ENCODE assay signal across 1 cellular context in the genomic region with DNA sequence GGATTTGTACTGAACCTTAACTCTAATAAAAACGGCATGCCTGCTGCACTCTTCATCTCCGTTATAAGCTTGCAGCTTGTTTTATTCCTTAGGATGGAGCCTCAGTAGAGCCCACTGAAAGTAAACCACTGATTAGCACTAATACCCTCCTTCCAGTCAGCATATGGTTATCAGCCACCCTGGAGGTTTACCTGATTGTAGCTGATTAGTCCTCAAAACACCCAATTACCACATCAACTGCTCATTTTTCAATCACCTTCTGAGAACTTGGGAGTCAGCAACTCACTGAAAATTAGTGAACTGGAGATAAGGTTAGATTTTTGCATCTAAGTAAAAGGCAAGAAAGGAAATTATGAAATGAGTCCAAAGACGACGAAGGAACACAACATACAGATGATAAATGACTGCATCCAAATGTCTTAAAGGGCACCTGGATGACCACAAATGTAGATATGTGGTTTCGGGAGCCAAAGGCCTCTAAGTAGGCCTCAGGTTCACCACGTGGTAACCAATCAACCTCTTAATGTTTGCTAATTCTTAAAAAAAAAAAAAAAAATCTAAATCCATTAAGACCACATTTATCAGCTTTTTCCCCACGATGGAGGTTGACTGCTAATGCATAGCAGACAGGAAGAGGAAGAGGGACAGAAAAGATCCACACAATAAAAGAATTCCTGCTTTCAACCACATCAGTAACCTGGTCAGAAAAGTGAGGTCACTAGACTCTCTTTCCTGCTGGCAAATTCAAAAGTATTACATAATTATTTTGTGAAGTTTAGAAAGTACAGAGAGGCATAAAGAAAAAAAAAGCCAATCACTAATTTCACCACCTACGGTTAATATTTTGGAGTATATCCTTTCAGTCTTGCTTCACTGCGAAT.
TF ChIP-seq lines count a peak whose summit lies in the region.

No MANE protein-coding gene starts in this region.

TF ChIP-seq in K562, 482 proteins besides CTCF, POLR2A, EP300 and RAD21 (continues in another document):
- TF ChIP-seq EZH2 (IDR thresholded peaks at IDR 0.05; ENCODE audit: borderline replicate concordance, low read depth, low read length) (no peak), ZNF232 (CRISPR knock-in tag; IDR thresholded peaks at IDR 0.05) (no peak), CREM (IDR thresholded peaks at IDR 0.05; ENCODE audit: low read depth) (no peak), LEF1 (IDR thresholded peaks at IDR 0.05) (no peak), ZNF121 (CRISPR knock-in tag; conservative IDR thresholded peaks at IDR 0.05) (no peak), ZNF24 (IDR thresholded peaks at IDR 0.05) (no peak), PHB (CRISPR knock-in tag; IDR thresholded peaks at IDR 0.05) (no peak), SIN3A (IDR thresholded peaks at IDR 0.05; ENCODE audit: borderline replicate concordance in 2 of 2, control insufficient read depth in 1 of 2, low read depth in 2 of 2, low read length in 2 of 2) (no peak), KDM1A (IDR thresholded peaks at IDR 0.05) (peak in 1 of 2 experiments; percentile 6; a peak in 1 of 4 replicates), RCOR1 (IDR thresholded peaks at IDR 0.05; ENCODE audit: borderline replicate concordance in 1 of 2, low read depth in 2 of 2, low read length in 2 of 2) (0 out of 4 replicates have a peak, but pooled peaks of 1 of the 2 experiments have one; percentile 36), GATAD2B (IDR thresholded peaks at IDR 0.05; ENCODE audit: borderline replicate concordance) (no peak), TEAD4 (IDR thresholded peaks at IDR 0.05; ENCODE audit: low read length) (peak; percentile 74; the same call in 1 of the 2 replicates), TEAD4 (CRISPR knock-in tag; IDR thresholded peaks at IDR 0.05; ENCODE audit: borderline replicate concordance) (no peak), ZFP1 (CRISPR knock-in tag; IDR thresholded peaks at IDR 0.05) (no peak), STAT5A (IDR thresholded peaks at IDR 0.05; ENCODE audit: borderline replicate concordance, low read length) (0 out of 2 replicates have a peak, but pooled peaks have one; percentile 23), CBFA2T3 (IDR thresholded peaks at IDR 0.05) (peak; percentile 77), DIDO1 (tag; IDR thresholded peaks at IDR 0.05; ENCODE audit: low read depth) (no peak), ZFX (CRISPR knock-in tag; IDR thresholded peaks at IDR 0.05) (no peak), TCF3 (CRISPR knock-in tag; IDR thresholded peaks at IDR 0.05) (peak; percentile 63; the same call in 1 of the 2 replicates), ZNF41 (CRISPR knock-in tag; conservative IDR thresholded peaks at IDR 0.05) (no peak), CREBBP (IDR thresholded peaks at IDR 0.05; ENCODE audit: low read depth, low read length) (no peak), NCOA1 (IDR thresholded peaks at IDR 0.05; ENCODE audit: low read depth) (no peak), KLF16 (IDR thresholded peaks at IDR 0.05) (peak; percentile 61), CHD4 (IDR thresholded peaks at IDR 0.05; ENCODE audit: insufficient read depth, insufficient replicate concordance, low read depth, low read length, poor library complexity, severe bottlenecking) (no peak), ARID1B (IDR thresholded peaks at IDR 0.05) (peak; percentile 69)
- TF ChIP-seq, protein P1, sequence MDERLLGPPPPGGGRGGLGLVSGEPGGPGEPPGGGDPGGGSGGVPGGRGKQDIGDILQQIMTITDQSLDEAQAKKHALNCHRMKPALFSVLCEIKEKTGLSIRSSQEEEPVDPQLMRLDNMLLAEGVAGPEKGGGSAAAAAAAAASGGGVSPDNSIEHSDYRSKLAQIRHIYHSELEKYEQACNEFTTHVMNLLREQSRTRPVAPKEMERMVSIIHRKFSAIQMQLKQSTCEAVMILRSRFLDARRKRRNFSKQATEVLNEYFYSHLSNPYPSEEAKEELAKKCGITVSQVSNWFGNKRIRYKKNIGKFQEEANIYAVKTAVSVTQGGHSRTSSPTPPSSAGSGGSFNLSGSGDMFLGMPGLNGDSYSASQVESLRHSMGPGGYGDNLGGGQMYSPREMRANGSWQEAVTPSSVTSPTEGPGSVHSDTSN (CRISPR knock-in tag; IDR thresholded peaks at IDR 0.05; ENCODE audit: low read depth), result no peak
- TF ChIP-seq, protein P1 (tag; conservative IDR thresholded peaks at IDR 0.05; ENCODE audit: low read depth), result peak; percentile 46; the same call in 1 of the 2 replicates
- TF ChIP-seq, protein P2, sequence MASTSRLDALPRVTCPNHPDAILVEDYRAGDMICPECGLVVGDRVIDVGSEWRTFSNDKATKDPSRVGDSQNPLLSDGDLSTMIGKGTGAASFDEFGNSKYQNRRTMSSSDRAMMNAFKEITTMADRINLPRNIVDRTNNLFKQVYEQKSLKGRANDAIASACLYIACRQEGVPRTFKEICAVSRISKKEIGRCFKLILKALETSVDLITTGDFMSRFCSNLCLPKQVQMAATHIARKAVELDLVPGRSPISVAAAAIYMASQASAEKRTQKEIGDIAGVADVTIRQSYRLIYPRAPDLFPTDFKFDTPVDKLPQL (IDR thresholded peaks at IDR 0.05; ENCODE audit: extremely low read depth, insufficient read length), result no peak
- TF ChIP-seq, protein P3, sequence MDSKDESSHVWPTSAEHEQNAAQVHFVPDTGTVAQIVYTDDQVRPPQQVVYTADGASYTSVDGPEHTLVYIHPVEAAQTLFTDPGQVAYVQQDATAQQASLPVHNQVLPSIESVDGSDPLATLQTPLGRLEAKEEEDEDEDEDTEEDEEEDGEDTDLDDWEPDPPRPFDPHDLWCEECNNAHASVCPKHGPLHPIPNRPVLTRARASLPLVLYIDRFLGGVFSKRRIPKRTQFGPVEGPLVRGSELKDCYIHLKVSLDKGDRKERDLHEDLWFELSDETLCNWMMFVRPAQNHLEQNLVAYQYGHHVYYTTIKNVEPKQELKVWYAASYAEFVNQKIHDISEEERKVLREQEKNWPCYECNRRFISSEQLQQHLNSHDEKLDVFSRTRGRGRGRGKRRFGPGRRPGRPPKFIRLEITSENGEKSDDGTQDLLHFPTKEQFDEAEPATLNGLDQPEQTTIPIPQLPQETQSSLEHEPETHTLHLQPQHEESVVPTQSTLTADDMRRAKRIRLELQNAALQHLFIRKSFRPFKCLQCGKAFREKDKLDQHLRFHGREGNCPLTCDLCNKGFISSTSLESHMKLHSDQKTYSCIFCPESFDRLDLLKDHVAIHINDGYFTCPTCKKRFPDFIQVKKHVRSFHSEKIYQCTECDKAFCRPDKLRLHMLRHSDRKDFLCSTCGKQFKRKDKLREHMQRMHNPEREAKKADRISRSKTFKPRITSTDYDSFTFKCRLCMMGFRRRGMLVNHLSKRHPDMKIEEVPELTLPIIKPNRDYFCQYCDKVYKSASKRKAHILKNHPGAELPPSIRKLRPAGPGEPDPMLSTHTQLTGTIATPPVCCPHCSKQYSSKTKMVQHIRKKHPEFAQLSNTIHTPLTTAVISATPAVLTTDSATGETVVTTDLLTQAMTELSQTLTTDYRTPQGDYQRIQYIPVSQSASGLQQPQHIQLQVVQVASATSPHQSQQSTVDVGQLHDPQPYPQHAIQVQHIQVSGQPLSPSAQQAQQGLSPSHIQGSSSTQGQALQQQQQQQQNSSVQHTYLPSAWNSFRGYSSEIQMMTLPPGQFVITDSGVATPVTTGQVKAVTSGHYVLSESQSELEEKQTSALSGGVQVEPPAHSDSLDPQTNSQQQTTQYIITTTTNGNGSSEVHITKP (IDR thresholded peaks at IDR 0.05; ENCODE audit: partially characterized antibody), result no peak
- TF ChIP-seq, protein P4, sequence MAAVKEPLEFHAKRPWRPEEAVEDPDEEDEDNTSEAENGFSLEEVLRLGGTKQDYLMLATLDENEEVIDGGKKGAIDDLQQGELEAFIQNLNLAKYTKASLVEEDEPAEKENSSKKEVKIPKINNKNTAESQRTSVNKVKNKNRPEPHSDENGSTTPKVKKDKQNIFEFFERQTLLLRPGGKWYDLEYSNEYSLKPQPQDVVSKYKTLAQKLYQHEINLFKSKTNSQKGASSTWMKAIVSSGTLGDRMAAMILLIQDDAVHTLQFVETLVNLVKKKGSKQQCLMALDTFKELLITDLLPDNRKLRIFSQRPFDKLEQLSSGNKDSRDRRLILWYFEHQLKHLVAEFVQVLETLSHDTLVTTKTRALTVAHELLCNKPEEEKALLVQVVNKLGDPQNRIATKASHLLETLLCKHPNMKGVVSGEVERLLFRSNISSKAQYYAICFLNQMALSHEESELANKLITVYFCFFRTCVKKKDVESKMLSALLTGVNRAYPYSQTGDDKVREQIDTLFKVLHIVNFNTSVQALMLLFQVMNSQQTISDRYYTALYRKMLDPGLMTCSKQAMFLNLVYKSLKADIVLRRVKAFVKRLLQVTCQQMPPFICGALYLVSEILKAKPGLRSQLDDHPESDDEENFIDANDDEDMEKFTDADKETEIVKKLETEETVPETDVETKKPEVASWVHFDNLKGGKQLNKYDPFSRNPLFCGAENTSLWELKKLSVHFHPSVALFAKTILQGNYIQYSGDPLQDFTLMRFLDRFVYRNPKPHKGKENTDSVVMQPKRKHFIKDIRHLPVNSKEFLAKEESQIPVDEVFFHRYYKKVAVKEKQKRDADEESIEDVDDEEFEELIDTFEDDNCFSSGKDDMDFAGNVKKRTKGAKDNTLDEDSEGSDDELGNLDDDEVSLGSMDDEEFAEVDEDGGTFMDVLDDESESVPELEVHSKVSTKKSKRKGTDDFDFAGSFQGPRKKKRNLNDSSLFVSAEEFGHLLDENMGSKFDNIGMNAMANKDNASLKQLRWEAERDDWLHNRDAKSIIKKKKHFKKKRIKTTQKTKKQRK (IDR thresholded peaks at IDR 0.05; ENCODE audit: borderline replicate concordance, low read depth, low read length), result no peak
- TF ChIP-seq, protein P5, sequence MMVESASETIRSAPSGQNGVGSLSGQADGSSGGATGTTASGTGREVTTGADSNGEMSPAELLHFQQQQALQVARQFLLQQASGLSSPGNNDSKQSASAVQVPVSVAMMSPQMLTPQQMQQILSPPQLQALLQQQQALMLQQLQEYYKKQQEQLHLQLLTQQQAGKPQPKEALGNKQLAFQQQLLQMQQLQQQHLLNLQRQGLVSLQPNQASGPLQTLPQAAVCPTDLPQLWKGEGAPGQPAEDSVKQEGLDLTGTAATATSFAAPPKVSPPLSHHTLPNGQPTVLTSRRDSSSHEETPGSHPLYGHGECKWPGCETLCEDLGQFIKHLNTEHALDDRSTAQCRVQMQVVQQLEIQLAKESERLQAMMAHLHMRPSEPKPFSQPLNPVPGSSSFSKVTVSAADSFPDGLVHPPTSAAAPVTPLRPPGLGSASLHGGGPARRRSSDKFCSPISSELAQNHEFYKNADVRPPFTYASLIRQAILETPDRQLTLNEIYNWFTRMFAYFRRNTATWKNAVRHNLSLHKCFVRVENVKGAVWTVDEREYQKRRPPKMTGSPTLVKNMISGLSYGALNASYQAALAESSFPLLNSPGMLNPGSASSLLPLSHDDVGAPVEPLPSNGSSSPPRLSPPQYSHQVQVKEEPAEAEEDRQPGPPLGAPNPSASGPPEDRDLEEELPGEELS (CRISPR knock-in tag; IDR thresholded peaks at IDR 0.05; ENCODE audit: borderline replicate concordance), result no peak
- TF ChIP-seq, protein P6, sequence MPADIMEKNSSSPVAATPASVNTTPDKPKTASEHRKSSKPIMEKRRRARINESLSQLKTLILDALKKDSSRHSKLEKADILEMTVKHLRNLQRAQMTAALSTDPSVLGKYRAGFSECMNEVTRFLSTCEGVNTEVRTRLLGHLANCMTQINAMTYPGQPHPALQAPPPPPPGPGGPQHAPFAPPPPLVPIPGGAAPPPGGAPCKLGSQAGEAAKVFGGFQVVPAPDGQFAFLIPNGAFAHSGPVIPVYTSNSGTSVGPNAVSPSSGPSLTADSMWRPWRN (IDR thresholded peaks at IDR 0.05; ENCODE audit: low read depth), result 0 out of 2 replicates have a peak, but pooled peaks have one; percentile 39
- TF ChIP-seq, protein P7, sequence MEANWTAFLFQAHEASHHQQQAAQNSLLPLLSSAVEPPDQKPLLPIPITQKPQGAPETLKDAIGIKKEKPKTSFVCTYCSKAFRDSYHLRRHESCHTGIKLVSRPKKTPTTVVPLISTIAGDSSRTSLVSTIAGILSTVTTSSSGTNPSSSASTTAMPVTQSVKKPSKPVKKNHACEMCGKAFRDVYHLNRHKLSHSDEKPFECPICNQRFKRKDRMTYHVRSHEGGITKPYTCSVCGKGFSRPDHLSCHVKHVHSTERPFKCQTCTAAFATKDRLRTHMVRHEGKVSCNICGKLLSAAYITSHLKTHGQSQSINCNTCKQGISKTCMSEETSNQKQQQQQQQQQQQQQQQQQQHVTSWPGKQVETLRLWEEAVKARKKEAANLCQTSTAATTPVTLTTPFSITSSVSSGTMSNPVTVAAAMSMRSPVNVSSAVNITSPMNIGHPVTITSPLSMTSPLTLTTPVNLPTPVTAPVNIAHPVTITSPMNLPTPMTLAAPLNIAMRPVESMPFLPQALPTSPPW (CRISPR knock-in tag; IDR thresholded peaks at IDR 0.05), result no peak
- TF ChIP-seq, protein P8, sequence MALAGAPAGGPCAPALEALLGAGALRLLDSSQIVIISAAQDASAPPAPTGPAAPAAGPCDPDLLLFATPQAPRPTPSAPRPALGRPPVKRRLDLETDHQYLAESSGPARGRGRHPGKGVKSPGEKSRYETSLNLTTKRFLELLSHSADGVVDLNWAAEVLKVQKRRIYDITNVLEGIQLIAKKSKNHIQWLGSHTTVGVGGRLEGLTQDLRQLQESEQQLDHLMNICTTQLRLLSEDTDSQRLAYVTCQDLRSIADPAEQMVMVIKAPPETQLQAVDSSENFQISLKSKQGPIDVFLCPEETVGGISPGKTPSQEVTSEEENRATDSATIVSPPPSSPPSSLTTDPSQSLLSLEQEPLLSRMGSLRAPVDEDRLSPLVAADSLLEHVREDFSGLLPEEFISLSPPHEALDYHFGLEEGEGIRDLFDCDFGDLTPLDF (CRISPR knock-in tag; IDR thresholded peaks at IDR 0.05), result no peak
- TF ChIP-seq, protein P9, sequence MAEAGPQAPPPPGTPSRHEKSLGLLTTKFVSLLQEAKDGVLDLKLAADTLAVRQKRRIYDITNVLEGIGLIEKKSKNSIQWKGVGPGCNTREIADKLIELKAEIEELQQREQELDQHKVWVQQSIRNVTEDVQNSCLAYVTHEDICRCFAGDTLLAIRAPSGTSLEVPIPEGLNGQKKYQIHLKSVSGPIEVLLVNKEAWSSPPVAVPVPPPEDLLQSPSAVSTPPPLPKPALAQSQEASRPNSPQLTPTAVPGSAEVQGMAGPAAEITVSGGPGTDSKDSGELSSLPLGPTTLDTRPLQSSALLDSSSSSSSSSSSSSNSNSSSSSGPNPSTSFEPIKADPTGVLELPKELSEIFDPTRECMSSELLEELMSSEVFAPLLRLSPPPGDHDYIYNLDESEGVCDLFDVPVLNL (CRISPR knock-in tag; IDR thresholded peaks at IDR 0.05; ENCODE audit: low read depth), result no peak
- TF ChIP-seq, protein P10, sequence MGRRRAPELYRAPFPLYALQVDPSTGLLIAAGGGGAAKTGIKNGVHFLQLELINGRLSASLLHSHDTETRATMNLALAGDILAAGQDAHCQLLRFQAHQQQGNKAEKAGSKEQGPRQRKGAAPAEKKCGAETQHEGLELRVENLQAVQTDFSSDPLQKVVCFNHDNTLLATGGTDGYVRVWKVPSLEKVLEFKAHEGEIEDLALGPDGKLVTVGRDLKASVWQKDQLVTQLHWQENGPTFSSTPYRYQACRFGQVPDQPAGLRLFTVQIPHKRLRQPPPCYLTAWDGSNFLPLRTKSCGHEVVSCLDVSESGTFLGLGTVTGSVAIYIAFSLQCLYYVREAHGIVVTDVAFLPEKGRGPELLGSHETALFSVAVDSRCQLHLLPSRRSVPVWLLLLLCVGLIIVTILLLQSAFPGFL (CRISPR knock-in tag; IDR thresholded peaks at IDR 0.05), result no peak
